8 cellular contexts compared by ENCODE assay signal in the genomic region with DNA sequence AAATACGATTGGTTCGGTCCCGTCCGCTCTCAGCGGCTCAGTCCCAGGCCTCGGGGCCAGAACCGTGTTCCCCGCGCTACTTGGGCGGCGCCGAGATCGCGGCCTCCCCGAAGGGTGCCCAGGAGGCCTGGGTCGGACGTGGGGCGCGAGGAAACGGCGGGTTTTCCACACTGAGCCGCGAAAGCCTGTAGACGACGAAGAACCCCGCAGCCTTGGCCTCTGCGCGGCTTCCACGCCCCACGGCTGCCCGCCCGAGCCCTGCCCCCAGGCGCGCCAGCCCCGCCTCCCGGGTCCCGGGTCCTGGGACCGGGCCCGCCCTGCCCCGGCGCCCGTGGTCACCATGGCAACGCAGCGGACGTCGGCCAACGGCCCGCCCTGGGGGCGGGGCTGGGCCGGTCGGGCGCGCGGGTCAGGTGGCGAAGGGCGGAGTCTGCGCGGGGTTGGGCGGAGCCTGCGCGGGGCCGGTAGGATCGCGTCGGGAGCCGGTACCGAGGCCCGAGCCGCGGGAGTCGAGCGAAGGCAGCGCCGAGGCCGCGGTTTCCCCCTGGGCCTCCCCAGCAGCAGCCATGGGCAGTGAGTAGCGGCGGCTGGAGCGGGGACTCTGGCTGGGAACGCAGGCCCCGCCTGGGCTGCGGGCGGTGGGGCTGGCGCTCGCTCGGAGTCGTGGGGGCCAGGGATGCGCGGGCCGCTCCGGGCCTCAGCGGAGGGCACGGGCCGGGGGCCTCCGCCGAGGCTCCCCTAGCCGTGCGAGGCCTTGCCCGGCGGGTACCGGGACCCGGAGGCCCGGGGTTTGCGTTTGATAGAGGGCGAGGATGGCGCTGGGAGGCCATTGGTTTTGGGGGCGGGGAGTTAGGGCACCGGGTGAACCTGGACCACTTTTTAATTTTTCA. TPM values are rescaled to one million over a fixed set of nuclear protein-coding genes. Genes with fewer than 3 reads are reported as not detected.
DNase-seq lines count a peak whose midpoint lies in the region; ATAC-seq and TF ChIP-seq lines count a peak whose summit lies in the region.

TSS of gene SEC61A2 (plus strand) at position 456 of the 890 bp plus-strand sequence. CDS start at position 567, 111 bp downstream.

- peak within 1 kb of the TSS; percentile 90 for H3K4me3 Mint-ChIP-seq in activated naive CD4-positive, alpha-beta T cell treated with anti-CD3 and anti-CD28 coated beads, Interleukin-2, amount 50 U/mL, for 24 hours
- peak within 1 kb of the TSS; percentile 85 for H3K4me3 Mint-ChIP-seq in glutamatergic neuron (ENCODE audit: unreplicated experiment)
- peak within 1 kb of the TSS; percentile 82 for H3K4me3 Mint-ChIP-seq in osteocyte (ENCODE audit: unreplicated experiment)

- H3K27ac ChIP-seq in thymus (ENCODE audit: low read depth) = peak within 1 kb of the TSS; percentile 97

- H3K9me3 ChIP-seq in thymus (ENCODE audit: control insufficient read depth) = no peaks in the 10 kb centered on the region

- H3K27me3 ChIP-seq in GM06990 (replicated peaks; ENCODE audit: control insufficient read depth, insufficient read depth, low read length) = no peaks in the 10 kb centered on the region
- no peaks in the 10 kb centered on the region for H3K27me3 ChIP-seq in thymus (ENCODE audit: control insufficient read depth, insufficient read depth)

- DNase-seq in GM06990 (ENCODE audit: extremely low read depth, insufficient read length) (peak; percentile 94), HFF-Myc (ENCODE audit: extremely low read depth, low read depth) (peak; percentile 37), NAMALWA (ENCODE audit: low spot score) (peak; percentile 96), glutamatergic neuron (peak; percentile 99), osteocyte (ENCODE audit: extremely low spot score, unreplicated experiment) (peak; percentile 99)

- H3K27ac Mint-ChIP-seq in activated naive CD4-positive, alpha-beta T cell treated with anti-CD3 and anti-CD28 coated beads, Interleukin-2, amount 50 U/mL, for 24 hours = peak within 1 kb of the TSS; percentile 90
- H3K27ac Mint-ChIP-seq in glutamatergic neuron (ENCODE audit: unreplicated experiment) (peak within 1 kb of the TSS; percentile 85), osteocyte (ENCODE audit: unreplicated experiment) (peak within 1 kb of the TSS; percentile 87)

- peak; percentile 92 for ATAC-seq in SK-N-SH treated with all-trans-retinoic acid at 6 μM for 48 hours

- H3K4me3 ChIP-seq in GM06990 (replicated peaks; ENCODE audit: low read depth, low read length) (peak within 1 kb of the TSS; percentile 85), HFF-Myc (replicated peaks; ENCODE audit: low read depth, low read length) (peak within 1 kb of the TSS; percentile 61), thymus (ENCODE audit: low read length) (peak within 1 kb of the TSS; percentile 97)

- H3K9me3 Mint-ChIP-seq in activated naive CD4-positive, alpha-beta T cell treated with anti-CD3 and anti-CD28 coated beads, Interleukin-2, amount 50 U/mL, for 24 hours = no peaks in the 10 kb centered on the region
- peaks cover 6% of the 10 kb centered on the region for H3K9me3 Mint-ChIP-seq in glutamatergic neuron (ENCODE audit: unreplicated experiment)
- H3K9me3 Mint-ChIP-seq in osteocyte (ENCODE audit: unreplicated experiment) = no peaks in the 10 kb centered on the region

- WGBS in thymus = under 1% methylated on average over 108 of the region's 108 CpGs

- peaks cover 2% of the 10 kb centered on the region for H3K36me3 ChIP-seq in GM06990 (ENCODE audit: control insufficient read depth, insufficient read depth, low read length)
- peaks cover 4% of the 10 kb centered on the region for H3K36me3 ChIP-seq in thymus (ENCODE audit: control insufficient read depth, insufficient read depth)

- TF ChIP-seq CTCF in GM06990 (IDR thresholded peaks at IDR 0.05; ENCODE audit: insufficient read depth, low read length, poor library complexity, severe bottlenecking) (no peak), HFF-Myc (IDR thresholded peaks at IDR 0.05; ENCODE audit: low read depth, low read length, missing control alignments) (no peak), glutamatergic neuron (IDR thresholded peaks at IDR 0.05; ENCODE audit: partially characterized antibody, unreplicated experiment) (no peak), osteocyte (IDR thresholded peaks at IDR 0.05) (no peak)

- peaks cover 29% of the 10 kb centered on the region for H3K4me1 Mint-ChIP-seq in activated naive CD4-positive, alpha-beta T cell treated with anti-CD3 and anti-CD28 coated beads, Interleukin-2, amount 50 U/mL, for 24 hours
- H3K4me1 Mint-ChIP-seq in glutamatergic neuron (ENCODE audit: low read depth, unreplicated experiment) = peaks cover 5% of the 10 kb centered on the region
- H3K4me1 Mint-ChIP-seq in osteocyte (ENCODE audit: unreplicated experiment) = peaks cover 12% of the 10 kb centered on the region

- no peaks in the 10 kb centered on the region for H3K27me3 Mint-ChIP-seq in activated naive CD4-positive, alpha-beta T cell treated with anti-CD3 and anti-CD28 coated beads, Interleukin-2, amount 50 U/mL, for 24 hours
- H3K27me3 Mint-ChIP-seq in glutamatergic neuron (ENCODE audit: unreplicated experiment) = peaks cover 2% of the 10 kb centered on the region
- H3K27me3 Mint-ChIP-seq in osteocyte (ENCODE audit: unreplicated experiment) = no peaks in the 10 kb centered on the region

- H3K36me3 Mint-ChIP-seq in activated naive CD4-positive, alpha-beta T cell treated with anti-CD3 and anti-CD28 coated beads, Interleukin-2, amount 50 U/mL, for 24 hours = no peaks in the 10 kb centered on the region
- no peaks in the 10 kb centered on the region for H3K36me3 Mint-ChIP-seq in glutamatergic neuron (ENCODE audit: unreplicated experiment)
- H3K36me3 Mint-ChIP-seq in osteocyte (ENCODE audit: unreplicated experiment) = peaks cover 5% of the 10 kb centered on the region

- peaks cover 5% of the 10 kb centered on the region for H3K4me1 ChIP-seq in thymus (ENCODE audit: control insufficient read depth, insufficient read depth, low read length)

TF ChIP-seq in SK-N-SH treated with all-trans-retinoic acid at 6 μM for 48 hours, 23 proteins besides CTCF, POLR2A, EP300 and RAD21 (continues in another document):
- TF ChIP-seq GLIS3 (CRISPR knock-in tag; IDR thresholded peaks at IDR 0.05) (no peak), ESRRG (CRISPR knock-in tag; IDR thresholded peaks at IDR 0.05) (no peak), ZFP30 (CRISPR knock-in tag; IDR thresholded peaks at IDR 0.05) (no peak), CSRNP3 (CRISPR knock-in tag; IDR thresholded peaks at IDR 0.05) (no peak), OSR1 (CRISPR knock-in tag; IDR thresholded peaks at IDR 0.05) (no peak), BACH2 (CRISPR knock-in tag; IDR thresholded peaks at IDR 0.05; ENCODE audit: borderline replicate concordance) (no peak), ZNF8 (CRISPR knock-in tag; IDR thresholded peaks at IDR 0.05) (no peak), PATZ1 (CRISPR knock-in tag; IDR thresholded peaks at IDR 0.05; ENCODE audit: borderline replicate concordance) (no peak)
- TF ChIP-seq, protein P1, sequence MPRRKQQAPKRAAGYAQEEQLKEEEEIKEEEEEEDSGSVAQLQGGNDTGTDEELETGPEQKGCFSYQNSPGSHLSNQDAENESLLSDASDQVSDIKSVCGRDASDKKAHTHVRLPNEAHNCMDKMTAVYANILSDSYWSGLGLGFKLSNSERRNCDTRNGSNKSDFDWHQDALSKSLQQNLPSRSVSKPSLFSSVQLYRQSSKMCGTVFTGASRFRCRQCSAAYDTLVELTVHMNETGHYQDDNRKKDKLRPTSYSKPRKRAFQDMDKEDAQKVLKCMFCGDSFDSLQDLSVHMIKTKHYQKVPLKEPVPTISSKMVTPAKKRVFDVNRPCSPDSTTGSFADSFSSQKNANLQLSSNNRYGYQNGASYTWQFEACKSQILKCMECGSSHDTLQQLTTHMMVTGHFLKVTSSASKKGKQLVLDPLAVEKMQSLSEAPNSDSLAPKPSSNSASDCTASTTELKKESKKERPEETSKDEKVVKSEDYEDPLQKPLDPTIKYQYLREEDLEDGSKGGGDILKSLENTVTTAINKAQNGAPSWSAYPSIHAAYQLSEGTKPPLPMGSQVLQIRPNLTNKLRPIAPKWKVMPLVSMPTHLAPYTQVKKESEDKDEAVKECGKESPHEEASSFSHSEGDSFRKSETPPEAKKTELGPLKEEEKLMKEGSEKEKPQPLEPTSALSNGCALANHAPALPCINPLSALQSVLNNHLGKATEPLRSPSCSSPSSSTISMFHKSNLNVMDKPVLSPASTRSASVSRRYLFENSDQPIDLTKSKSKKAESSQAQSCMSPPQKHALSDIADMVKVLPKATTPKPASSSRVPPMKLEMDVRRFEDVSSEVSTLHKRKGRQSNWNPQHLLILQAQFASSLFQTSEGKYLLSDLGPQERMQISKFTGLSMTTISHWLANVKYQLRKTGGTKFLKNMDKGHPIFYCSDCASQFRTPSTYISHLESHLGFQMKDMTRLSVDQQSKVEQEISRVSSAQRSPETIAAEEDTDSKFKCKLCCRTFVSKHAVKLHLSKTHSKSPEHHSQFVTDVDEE (CRISPR knock-in tag; IDR thresholded peaks at IDR 0.05) = no peak

RNA-seq across cellular contexts. Expression of gene SEC61A2, which starts in this region (rescaled TPM):
- total RNA-seq in glutamatergic neuron (ENCODE audit: unreplicated experiment) (24.4 TPM), osteocyte (12.0 and 13.9 TPM in 2 replicates)
- polyA plus RNA-seq in thymus = 12.3 TPM

Comparison
In these comparisons a context has a peak if more than half of its experiments do, and no peak if none do; other contexts are left out.
1. Peak in every context shown above with its lines: DNase-seq, ATAC-seq, H3K4me3 ChIP-seq and H3K27ac ChIP-seq.
2. DNase-seq: peak in every context shown above with its lines; median percentile 99 in glutamatergic neuron; 99 in osteocyte; 96 in NAMALWA; 94 in GM06990; 37 in HFF-Myc.